Comparison of ENCODE assay signal across 9 cellular contexts in the genomic region with DNA sequence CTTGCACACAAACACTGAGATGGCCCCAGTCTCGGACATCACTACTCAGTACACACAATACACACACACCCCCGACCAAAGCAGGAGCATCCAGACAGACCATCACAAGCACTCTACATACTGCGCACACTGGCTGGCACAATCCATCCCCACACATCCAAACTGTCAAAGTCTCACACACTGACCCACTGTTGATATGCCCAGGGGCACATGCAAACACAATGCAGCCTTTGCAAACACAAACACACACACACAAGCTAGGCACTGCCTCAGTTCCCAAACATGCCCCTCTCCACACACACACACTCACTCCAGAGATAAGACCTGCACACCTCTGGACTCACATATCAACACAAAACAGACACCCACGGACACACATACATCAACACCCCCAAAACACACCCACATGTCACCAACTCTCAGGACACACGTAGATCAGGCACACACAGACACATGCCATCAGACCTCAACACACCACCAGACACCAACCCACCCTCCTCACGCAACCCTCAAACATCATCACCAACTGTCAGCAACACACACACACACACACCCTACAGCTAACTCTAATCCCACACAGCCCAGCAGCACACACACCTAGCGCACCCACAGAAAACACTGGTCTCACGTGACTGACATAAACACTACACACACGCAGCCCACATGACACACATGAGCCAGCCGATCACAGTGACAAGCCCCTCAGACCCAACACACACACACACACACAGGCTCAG. TPM values are rescaled to one million over a fixed set of nuclear protein-coding genes. Genes with fewer than 3 reads are reported as not detected.
DNase-seq lines count a peak whose midpoint lies in the region; ATAC-seq and TF ChIP-seq lines count a peak whose summit lies in the region.
"Had no signal": no experiment of that assay in that cellular context is flagged by ENCODE, and none has a peak within 500 bp of the region (broad histone marks: within the 10 kb centered on the region; RNA-seq: fewer than 3 reads in every experiment).

No MANE protein-coding gene starts in this region.

- CTCF ChIA-PET in activated naive CD4-positive, alpha-beta T cell treated with anti-CD3 and anti-CD28 coated beads for 36 hours (lab: Charles Lee), result interaction anchor here (1.5 kb wide), 1 partner anchor 15 kb away, joined by 9 read pairs; no protein-coding TSS in a partner anchor

- peak; percentile 44 for DNase-seq in activated naive CD4-positive, alpha-beta T cell treated with anti-CD3 and anti-CD28 coated beads for 36 hours
- DNase-seq in activated naive CD4-positive, alpha-beta T cell treated with anti-CD3 and anti-CD28 coated beads, Interleukin-2, amount 50 U/mL, for 16 hours, result no peak
- no peak for DNase-seq in epithelial cell of prostate (ENCODE audit: low read depth, low spot score)
- no peak for DNase-seq in psoas muscle
- DNase-seq in NCI-H1694 (lab: John Stamatoyannopoulos, UW), result no peak

- ATAC-seq in SK-N-SH treated with all-trans-retinoic acid at 6 μM for 48 hours, result peak; percentile 3; the same call in 2 of the 3 replicates
- ATAC-seq in psoas muscle, result no peak
- ATAC-seq in GM19023 (IDR thresholded peaks at IDR 0.05; ENCODE audit: unreplicated experiment), result no peak
- ATAC-seq in HG02884 (IDR thresholded peaks at IDR 0.05; ENCODE audit: unreplicated experiment), result no peak

- peaks cover 27% of the 10 kb centered on the region for H3K4me1 Mint-ChIP-seq in activated naive CD4-positive, alpha-beta T cell treated with anti-CD3 and anti-CD28 coated beads for 36 hours (ENCODE audit: low read depth)

- WGBS in psoas muscle, 3 donors, result 28 to 31% (median 29%) methylated on average over 10 of the region's 10 CpGs

- H3K9me3 ChIP-seq in psoas muscle, result no peaks in the 10 kb centered on the region

- H3K4me3 ChIP-seq in psoas muscle, result peak overlapping the region; percentile 99

- intact Hi-C loops in activated naive CD4-positive, alpha-beta T cell treated with anti-CD3 and anti-CD28 coated beads for 36 hours (cut with micrococcal nuclease), result loop anchor here (1.0 to 10.0 kb wide), 3 partner anchors 80 to 514 kb away; partner anchors contain the start of genes PRKD2 and SAE1
- intact Hi-C loops in psoas muscle (cut with DNase I), result no loop called here

- H3K27ac Mint-ChIP-seq in activated naive CD4-positive, alpha-beta T cell treated with anti-CD3 and anti-CD28 coated beads for 36 hours, result no peak overlapping the region
- H3K27ac Mint-ChIP-seq: dendritic cell treated with granulocyte-macrophage colony-stimulating factor and Interleukin-4, amounts not matched to agents 40 ng/mL and 50 ng/mL, for 4 days had no signal

- no peaks in the 10 kb centered on the region for H3K9me3 Mint-ChIP-seq in activated naive CD4-positive, alpha-beta T cell treated with anti-CD3 and anti-CD28 coated beads for 36 hours
- H3K9me3 Mint-ChIP-seq: dendritic cell treated with granulocyte-macrophage colony-stimulating factor and Interleukin-4, amounts not matched to agents 40 ng/mL and 50 ng/mL, for 4 days had no signal

- H3K27me3 Mint-ChIP-seq in activated naive CD4-positive, alpha-beta T cell treated with anti-CD3 and anti-CD28 coated beads for 36 hours (ENCODE audit: low read depth), result no peaks in the 10 kb centered on the region

- peaks cover 0 to 16% of the 10 kb centered on the region in 2 donors for H3K36me3 ChIP-seq in psoas muscle (ENCODE audit: insufficient read depth in 1 of 2, low read depth in 1 of 2)

- peaks cover 17% of the 10 kb centered on the region for H3K36me3 Mint-ChIP-seq in activated naive CD4-positive, alpha-beta T cell treated with anti-CD3 and anti-CD28 coated beads for 36 hours (ENCODE audit: low read depth)

- H3K4me1 ChIP-seq in psoas muscle, result peaks cover 15% of the 10 kb centered on the region

- no peaks in the 10 kb centered on the region for H3K27me3 ChIP-seq in psoas muscle (ENCODE audit: insufficient read depth in 3 of 3, low read length in 2 of 3)

- no peak for TF ChIP-seq CTCF in psoas muscle (IDR thresholded peaks at IDR 0.05)

- H3K27ac ChIP-seq in epithelial cell of prostate (peak overlapping the region; percentile 92), psoas muscle (peak overlapping the region; percentile 100)

- no peak overlapping the region for H3K4me3 Mint-ChIP-seq in activated naive CD4-positive, alpha-beta T cell treated with anti-CD3 and anti-CD28 coated beads for 36 hours
- H3K4me3 Mint-ChIP-seq: dendritic cell treated with granulocyte-macrophage colony-stimulating factor and Interleukin-4, amounts not matched to agents 40 ng/mL and 50 ng/mL, for 4 days had no signal

TF ChIP-seq in SK-N-SH treated with all-trans-retinoic acid at 6 μM for 48 hours, 23 proteins besides CTCF, POLR2A, EP300 and RAD21:
- TF ChIP-seq, protein P1, sequence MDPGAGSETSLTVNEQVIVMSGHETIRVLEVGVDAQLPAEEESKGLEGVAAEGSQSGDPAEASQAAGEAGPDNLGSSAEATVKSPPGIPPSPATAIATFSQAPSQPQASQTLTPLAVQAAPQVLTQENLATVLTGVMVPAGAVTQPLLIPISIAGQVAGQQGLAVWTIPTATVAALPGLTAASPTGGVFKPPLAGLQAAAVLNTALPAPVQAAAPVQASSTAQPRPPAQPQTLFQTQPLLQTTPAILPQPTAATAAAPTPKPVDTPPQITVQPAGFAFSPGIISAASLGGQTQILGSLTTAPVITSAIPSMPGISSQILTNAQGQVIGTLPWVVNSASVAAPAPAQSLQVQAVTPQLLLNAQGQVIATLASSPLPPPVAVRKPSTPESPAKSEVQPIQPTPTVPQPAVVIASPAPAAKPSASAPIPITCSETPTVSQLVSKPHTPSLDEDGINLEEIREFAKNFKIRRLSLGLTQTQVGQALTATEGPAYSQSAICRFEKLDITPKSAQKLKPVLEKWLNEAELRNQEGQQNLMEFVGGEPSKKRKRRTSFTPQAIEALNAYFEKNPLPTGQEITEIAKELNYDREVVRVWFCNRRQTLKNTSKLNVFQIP (CRISPR knock-in tag; IDR thresholded peaks at IDR 0.05; ENCODE audit: borderline replicate concordance, low read depth), result no peak
- TF ChIP-seq CREB5 (CRISPR knock-in tag; IDR thresholded peaks at IDR 0.05; ENCODE audit: low read depth), result no peak

RNA-seq across cellular contexts. Expression of gene BBC3, which starts 1.9 kb away (rescaled TPM):
- 10 to 100 TPM; 55.9 to 59.5 TPM for total RNA-seq in activated naive CD4-positive, alpha-beta T cell treated with anti-CD3 and anti-CD28 coated beads for 36 hours
- 10 to 100 TPM in 1 of 4 donors, 1 to 10 TPM in 3; 2.7 to 32.5 (median 4.7) TPM for total RNA-seq in psoas muscle
- polyA plus RNA-seq in psoas muscle, result 1 to 10 TPM; 2.7 to 6.6 (median 2.9) TPM

RNA-seq across cellular contexts. Expression of gene CCDC9, which starts 27.2 kb away (rescaled TPM):
- total RNA-seq in activated naive CD4-positive, alpha-beta T cell treated with anti-CD3 and anti-CD28 coated beads for 36 hours, result 10 to 100 TPM; 43.6 to 47.7 TPM
- 10 to 100 TPM; 16.9 to 28.2 (median 24.2) TPM for total RNA-seq in psoas muscle
- polyA plus RNA-seq in psoas muscle, result 10 to 100 TPM; 18.8 to 28.5 (median 24.0) TPM

RNA-seq across cellular contexts. Expression of gene INAFM1, which starts 45.6 kb away (rescaled TPM):
- total RNA-seq in activated naive CD4-positive, alpha-beta T cell treated with anti-CD3 and anti-CD28 coated beads for 36 hours, result 10 to 100 TPM; 18.7 to 19.9 TPM
- 10 to 100 TPM; 13.6 to 18.9 (median 15.8) TPM for total RNA-seq in psoas muscle
- polyA plus RNA-seq in psoas muscle, result 10 to 100 TPM in 1 of 3 donors, 1 to 10 TPM in 2; 3.6 to 21.2 (median 9.9) TPM
